17 cellular contexts compared by ENCODE assay signal in the genomic region with DNA sequence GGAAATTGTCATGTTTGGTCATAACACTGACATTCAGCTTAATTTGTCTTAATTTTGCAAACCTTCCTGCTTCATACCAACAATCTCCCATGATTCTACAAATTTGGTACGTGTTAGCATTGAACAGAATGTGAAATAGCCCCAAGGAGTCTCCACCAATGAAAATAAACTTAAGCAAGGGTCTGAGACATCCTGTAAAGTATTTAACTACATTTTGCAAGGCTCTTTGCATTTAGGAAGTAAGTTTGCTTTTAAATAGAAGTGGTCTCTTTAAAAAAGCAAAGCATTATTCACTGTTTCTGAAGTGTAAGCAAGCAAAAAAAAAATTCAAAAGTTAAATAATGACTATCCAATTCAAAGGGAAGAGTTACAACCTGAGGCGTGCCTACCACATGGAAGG.
DNase-seq lines count a peak whose midpoint lies in the region; ATAC-seq and TF ChIP-seq lines count a peak whose summit lies in the region.
"Had no signal": no experiment of that assay in that cellular context is flagged by ENCODE, and none has a peak within 500 bp of the region (broad histone marks: within the 10 kb centered on the region; RNA-seq: fewer than 3 reads in every experiment).

No MANE protein-coding gene starts in this region.

- H3K9me3 ChIP-seq in left ventricle myocardium inferior (replicated peaks) (no peaks in the 10 kb centered on the region), esophagus muscularis mucosa (no peaks in the 10 kb centered on the region), lung (ENCODE audit: control insufficient read depth in 2 of 2, insufficient read depth in 1 of 2, low read length in 1 of 2) (no peaks in the 10 kb centered on the region), vagina (no peaks in the 10 kb centered on the region), osteoblast (ENCODE audit: low read depth, low read length) (no peaks in the 10 kb centered on the region)
- H3K9me3 ChIP-seq: HAP-1 had no signal

- no peak for TF ChIP-seq EP300 in esophagus muscularis mucosa (IDR thresholded peaks at IDR 0.05)

- TF ChIP-seq POLR2A in esophagus muscularis mucosa (IDR thresholded peaks at IDR 0.05; ENCODE audit: low read depth) = no peak
- no peak for TF ChIP-seq POLR2A in vagina (IDR thresholded peaks at IDR 0.05)

- TF ChIP-seq CTCF in left ventricle myocardium inferior (IDR thresholded peaks at IDR 0.05; ENCODE audit: borderline replicate concordance) (no peak), esophagus muscularis mucosa (IDR thresholded peaks at IDR 0.05) (no peak), lung (IDR thresholded peaks at IDR 0.05; ENCODE audit: control extremely low read depth, extremely low read depth) (no peak), vagina (IDR thresholded peaks at IDR 0.05) (no peak), osteoblast (IDR thresholded peaks at IDR 0.05; ENCODE audit: extremely low read depth, low read depth, low read length) (no peak)

- H2AFZ ChIP-seq in osteoblast (ENCODE audit: low read length) = no peak overlapping the region

- H3K4me2 ChIP-seq in osteoblast (ENCODE audit: insufficient read depth, low read length) = no peak overlapping the region

- 60% methylated on average over 2 of the region's 2 CpGs for WGBS in esophagus muscularis mucosa
- 28 to 71% methylated on average over 2 of the region's 2 CpGs for WGBS in lung, 2 donors

- intact Hi-C loops in left ventricle myocardium inferior (cut with micrococcal nuclease) = no loop called here
- intact Hi-C loops in left ventricle myocardium superior (cut with micrococcal nuclease) = no loop called here
- intact Hi-C loops in esophagus muscularis mucosa (cut with DNase I) = no loop called here
- intact Hi-C loops in vagina (cut with DNase I) = no loop called here

- H3K27me3 ChIP-seq in left ventricle myocardium inferior (ENCODE audit: low read depth) (no peaks in the 10 kb centered on the region), esophagus muscularis mucosa (no peaks in the 10 kb centered on the region), lung (ENCODE audit: control insufficient read depth, insufficient read depth) (no peaks in the 10 kb centered on the region), vagina (no peaks in the 10 kb centered on the region), osteoblast (ENCODE audit: insufficient read depth, low read length) (no peaks in the 10 kb centered on the region)

- H3K36me3 ChIP-seq in left ventricle myocardium inferior (no peaks in the 10 kb centered on the region), esophagus muscularis mucosa (no peaks in the 10 kb centered on the region), lung (ENCODE audit: control insufficient read depth in 2 of 2, insufficient read depth in 2 of 2, low read length in 2 of 2) (no peaks in the 10 kb centered on the region), vagina (no peaks in the 10 kb centered on the region), osteoblast (ENCODE audit: insufficient read depth, low read length) (no peaks in the 10 kb centered on the region)
- H3K36me3 ChIP-seq: HAP-1 had no signal

- H3K27ac ChIP-seq in left ventricle myocardium inferior (replicated peaks) (peak overlapping the region; percentile 9), esophagus muscularis mucosa (replicated peaks in 1 of 4) (peak overlapping the region; percentile 20 to 56 (median 36)), lung (ENCODE audit: low read depth in 1 of 2, low read length in 1 of 2) (no peak overlapping the region), vagina (peak overlapping the region; percentile 10), osteoblast (ENCODE audit: low read depth, low read length) (no peak overlapping the region)

- DNase-seq in left ventricle myocardium inferior (no peak), left ventricle myocardium superior (no peak), esophagus muscularis mucosa (ENCODE audit: extremely low spot score) (no peak), lung (ENCODE audit: low spot score) (no peak), vagina (ENCODE audit: extremely low spot score in 2 of 2) (no peak), osteoblast (ENCODE audit: insufficient read length, low spot score, missing footprints) (no peak), HT-29 (ENCODE audit: low spot score) (no peak), globus pallidus (ENCODE audit: low spot score) (no peak)
- DNase-seq: C1 segment of cervical spinal cord; Calu3; CD4-positive, alpha-beta memory T cell; COR-L47; DMS53; DND-41; GOT3; HFFc6 had no signal

- H3K79me2 ChIP-seq in osteoblast (ENCODE audit: insufficient read depth, low read length) = no peaks in the 10 kb centered on the region

- ATAC-seq in left ventricle myocardium superior (no peak), lung (ENCODE audit: insufficient read depth, low FRiP score) (peak; percentile 41)

- no peak overlapping the region for H3K4me3 ChIP-seq in left ventricle myocardium inferior
- H3K4me3 ChIP-seq in esophagus muscularis mucosa = no peak overlapping the region
- no peak overlapping the region for H3K4me3 ChIP-seq in lung
- H3K4me3 ChIP-seq in vagina = no peak overlapping the region
- no peak overlapping the region for H3K4me3 ChIP-seq in osteoblast (ENCODE audit: insufficient read depth, low read length)
- H3K4me3 ChIP-seq: HAP-1 had no signal

- H4K20me1 ChIP-seq in osteoblast (ENCODE audit: insufficient read depth, low read length) = no peaks in the 10 kb centered on the region

- H3K4me1 ChIP-seq in left ventricle myocardium inferior (no peaks in the 10 kb centered on the region), esophagus muscularis mucosa (peaks cover 0 to 16% (median 13%) of the 10 kb centered on the region in 4 donors), lung (ENCODE audit: control insufficient read depth in 2 of 2, insufficient read depth in 2 of 2, low read length in 2 of 2) (no peaks in the 10 kb centered on the region), vagina (no peaks in the 10 kb centered on the region), osteoblast (ENCODE audit: insufficient read depth, low read length) (no peaks in the 10 kb centered on the region)
- H3K4me1 ChIP-seq: HAP-1 had no signal

Comparison
In these comparisons a context has a peak if more than half of its experiments do, and no peak if none do; other contexts are left out.
1. H3K27ac ChIP-seq: peak in left ventricle myocardium inferior (single experiment), esophagus muscularis mucosa (4 of 4) and vagina (single experiment); none in lung (0 of 2) and osteoblast (single experiment).